14 cellular contexts compared by ENCODE assay signal in genomic region chr16:17459903-17460521, GRCh38. TPM values are rescaled to one million over a fixed set of nuclear protein-coding genes. Genes with fewer than 3 reads are reported as not detected.
A peak's percentile ranks its signal among the peaks of the same experiment; 100 is the strongest.
DNase-seq lines count a peak whose midpoint lies in the region; ATAC-seq and TF ChIP-seq lines count a peak whose summit lies in the region.
"Had no signal": no experiment of that assay in that cellular context is flagged by ENCODE, and none has a peak within 500 bp of the region (broad histone marks: within the 10 kb centered on the region; RNA-seq: fewer than 3 reads in every experiment).

No MANE protein-coding gene starts in this region.

- H3K4me3 ChIP-seq in Karpas-422 (ENCODE audit: low read length) (peak overlapping the region; percentile 59), fibroblast of lung (replicated peaks in 1 of 4; ENCODE audit: control extremely low read depth in 1 of 4, insufficient read depth in 1 of 4, low read depth in 3 of 4, low read length in 4 of 4) (no peak overlapping the region), gastrocnemius medialis (no peak overlapping the region)
- H3K4me3 ChIP-seq: SJSA1 had no signal

- peaks cover 73% of the 10 kb centered on the region for H3K4me1 ChIP-seq in Karpas-422 (ENCODE audit: low read length)
- peaks cover 4% of the 10 kb centered on the region for H3K4me1 ChIP-seq in fibroblast of lung (ENCODE audit: control insufficient read depth, extremely low read depth, insufficient read depth, low read length)
- H3K4me1 ChIP-seq in gastrocnemius medialis, result no peaks in the 10 kb centered on the region
- H3K4me1 ChIP-seq: SJSA1 had no signal

- no peaks in the 10 kb centered on the region for H3K9me3 ChIP-seq in CD4-positive, alpha-beta T cell (ENCODE audit: control insufficient read depth, low read length)
- H3K9me3 ChIP-seq in Karpas-422 (ENCODE audit: low read length) (no peaks in the 10 kb centered on the region), fibroblast of lung (ENCODE audit: control insufficient read depth, insufficient read depth, low read depth, low read length) (no peaks in the 10 kb centered on the region), gastrocnemius medialis (no peaks in the 10 kb centered on the region)
- H3K9me3 ChIP-seq: SJSA1 had no signal

- H3K4me1 Mint-ChIP-seq in CD4-positive, alpha-beta T cell (ENCODE audit: low read depth), result peaks cover 47% of the 10 kb centered on the region

- no peak for TF ChIP-seq POLR2A in gastrocnemius medialis (IDR thresholded peaks at IDR 0.05)

- H3K27ac Mint-ChIP-seq in CD4-positive, alpha-beta T cell, result no peak overlapping the region
- H3K27ac Mint-ChIP-seq: activated CD4-positive, alpha-beta T cell treated with anti-CD3 and anti-CD28 coated beads, Interleukin-2, amount 10 ng/mL, durations not matched to agents 24 days and 14 days had no signal

- peaks cover 17% of the 10 kb centered on the region for H3K36me3 Mint-ChIP-seq in CD4-positive, alpha-beta T cell (ENCODE audit: low read depth)

- H4K20me1 ChIP-seq in Karpas-422 (ENCODE audit: insufficient read depth, low read depth, low read length) (no peaks in the 10 kb centered on the region), fibroblast of lung (ENCODE audit: control insufficient read depth, extremely low read depth, insufficient read depth, low read length) (no peaks in the 10 kb centered on the region)

- H3K79me2 ChIP-seq in Karpas-422 (ENCODE audit: low read length), result peaks cover 35% of the 10 kb centered on the region
- peaks cover 36% of the 10 kb centered on the region for H3K79me2 ChIP-seq in fibroblast of lung (ENCODE audit: control insufficient read depth, insufficient read depth, low read length)

- no peak for TF ChIP-seq CTCF in CD4-positive, alpha-beta T cell (IDR thresholded peaks at IDR 0.05)
- TF ChIP-seq CTCF in fibroblast of lung (conservative IDR thresholded peaks at IDR 0.05 in 1 of 2, IDR thresholded peaks at IDR 0.05 in 1 of 2; ENCODE audit: low read depth in 1 of 2, low read length in 2 of 2), result no peak
- no peak for TF ChIP-seq CTCF in gastrocnemius medialis (IDR thresholded peaks at IDR 0.05 in 4 of 5, conservative IDR thresholded peaks at IDR 0.05 in 1 of 5)

- intact Hi-C loops in CD4-positive, alpha-beta T cell (cut with DNase I, micrococcal nuclease), result no loop called here
- intact Hi-C loops in gastrocnemius medialis (cut with DNase I; ENCODE audit: low total_unique reads), result loop anchor here (10.0 kb wide), 1 partner anchor 265 kb away; no protein-coding TSS in a partner anchor

- in situ Hi-C loops in gastrocnemius medialis (cut with MboI; ENCODE audit: low sequenced_read_pairs in 4 of 4), result loop anchor here in 2 of 4 donors (10.0 to 25.0 kb wide), 4 partner anchors 185 to 598 kb away; no protein-coding TSS in a partner anchor

- CTCF ChIA-PET in CD4-positive, alpha-beta T cell (lab: Charles Lee), result no interaction called here

- peak; percentile 21 for ATAC-seq in CD4-positive, alpha-beta T cell (ENCODE audit: poor library complexity)
- peak; percentile 50 for ATAC-seq in GM21423 (IDR thresholded peaks at IDR 0.05; ENCODE audit: unreplicated experiment)
- no peak for ATAC-seq in gastrocnemius medialis

- no peak overlapping the region for H3K27ac ChIP-seq in CD4-positive, alpha-beta T cell (ENCODE audit: low read depth, low read length)
- H3K27ac ChIP-seq in Karpas-422 (ENCODE audit: low read length) (peak overlapping the region; percentile 97), fibroblast of lung (ENCODE audit: insufficient read depth, low read length) (no peak overlapping the region), gastrocnemius medialis (no peak overlapping the region)
- H3K27ac ChIP-seq: SJSA1 had no signal

- H3K4me2 ChIP-seq in Karpas-422 (ENCODE audit: low read depth, low read length, poor library complexity, severe bottlenecking) (peak overlapping the region; percentile 73), fibroblast of lung (ENCODE audit: extremely low read depth, insufficient read depth, low read length) (peak overlapping the region; percentile 6)

- H3K9me2 ChIP-seq in Karpas-422 (replicated peaks; ENCODE audit: insufficient read depth, low read length), result no peaks in the 10 kb centered on the region

- no peaks in the 10 kb centered on the region for H3K9me3 Mint-ChIP-seq in CD4-positive, alpha-beta T cell
- H3K9me3 Mint-ChIP-seq: activated CD4-positive, alpha-beta T cell treated with anti-CD3 and anti-CD28 coated beads, Interleukin-2, amount 10 ng/mL, durations not matched to agents 24 days and 14 days had no signal

- H2AFZ ChIP-seq in Karpas-422 (ENCODE audit: low read length), result no peak overlapping the region
- H2AFZ ChIP-seq in fibroblast of lung (ENCODE audit: low read length), result no peak overlapping the region

- no peaks in the 10 kb centered on the region for H3K27me3 Mint-ChIP-seq in CD4-positive, alpha-beta T cell
- H3K27me3 Mint-ChIP-seq: activated CD4-positive, alpha-beta T cell treated with anti-CD3 and anti-CD28 coated beads, Interleukin-2, amount 10 ng/mL, durations not matched to agents 24 days and 14 days had no signal

- H3K27me3 ChIP-seq in CD4-positive, alpha-beta T cell (ENCODE audit: control insufficient read depth, insufficient read depth, low read length), result no peaks in the 10 kb centered on the region
- H3K27me3 ChIP-seq in Karpas-422 (ENCODE audit: low read length) (no peaks in the 10 kb centered on the region), fibroblast of lung (ENCODE audit: control insufficient read depth, insufficient read depth, low read length) (no peaks in the 10 kb centered on the region), gastrocnemius medialis (no peaks in the 10 kb centered on the region)
- H3K27me3 ChIP-seq: SJSA1 had no signal

- DNase-seq in CD4-positive, alpha-beta T cell, result no peak
- DNase-seq in Karpas-422, result peak; percentile 96
- no peak for DNase-seq in fibroblast of lung (ENCODE audit: low read depth in 2 of 2)
- DNase-seq in COLO829 (ENCODE audit: low spot score), result no peak
- no peak for DNase-seq in gastrocnemius medialis
- no peak for DNase-seq in iPS-NIHi11 (ENCODE audit: low spot score)
- DNase-seq in kidney glomerular epithelial cell (lab: John Stamatoyannopoulos, UW), result no peak
- DNase-seq: activated CD4-positive, alpha-beta T cell treated with anti-CD3 and anti-CD28 coated beads, Interleukin-2, amount 10 ng/mL, durations not matched to agents 24 days and 14 days; KG1; nucleus accumbens; stimulated activated CD4-positive, alpha-beta T cell treated with anti-CD3 and anti-CD28 coated beads, Interleukin-2, amount 100 ng/mL, for 48 hours had no signal

- H3K36me3 ChIP-seq in Karpas-422 (ENCODE audit: insufficient read depth, low read length) (no peaks in the 10 kb centered on the region), fibroblast of lung (ENCODE audit: control insufficient read depth, insufficient read depth, low read length) (no peaks in the 10 kb centered on the region), gastrocnemius medialis (no peaks in the 10 kb centered on the region)

- H3K4me3 Mint-ChIP-seq in CD4-positive, alpha-beta T cell, result no peak overlapping the region
- H3K4me3 Mint-ChIP-seq: activated CD4-positive, alpha-beta T cell treated with anti-CD3 and anti-CD28 coated beads, Interleukin-2, amount 10 ng/mL, durations not matched to agents 24 days and 14 days had no signal

- H3K9ac ChIP-seq in Karpas-422 (ENCODE audit: low read length) (peak overlapping the region; percentile 70), fibroblast of lung (ENCODE audit: insufficient read depth, low read length) (no peak overlapping the region)

- POLR2A ChIA-PET in CD4-positive, alpha-beta T cell (lab: Charles Lee), result no interaction called here

RNA-seq across cellular contexts. Expression of gene XYLT1, which starts 10.7 kb away (rescaled TPM):
- 10 to 100 TPM; 26.0 to 27.1 TPM for total RNA-seq in CD4-positive, alpha-beta T cell
- total RNA-seq in Karpas-422 (2014; rRNA removed; shearing (Covaris generic); ENCODE audit: low replicate concordance), result 11.8 and 12.2 TPM in 2 replicates
- 12.3 and 21.8 TPM in 2 replicates for total RNA-seq in fibroblast of lung
- polyA plus RNA-seq in fibroblast of lung, result 9.3 and 13.9 TPM in 2 replicates
- polyA plus RNA-seq in fibroblast of lung (2012), result 8.3 and 9.9 TPM in 2 replicates
- 46.8 and 86.3 TPM in 2 replicates for polyA minus RNA-seq in fibroblast of lung (ENCODE audit: low replicate concordance)
- total RNA-seq in gastrocnemius medialis, result 1 to 10 TPM in 3 of 4 donors, under 1 TPM in 1; 0.87 to 7.9 (median 1.4) TPM
- total RNA-seq: G401 had no signal

Comparison
In these comparisons a context has a peak if more than half of its experiments do, and no peak if none do; other contexts are left out.
1. ATAC-seq: peak in CD4-positive, alpha-beta T cell (single experiment) and GM21423 (single experiment); none in gastrocnemius medialis (0 of 2).